ENCODE assay signal across 8 cellular contexts in the genomic region with DNA sequence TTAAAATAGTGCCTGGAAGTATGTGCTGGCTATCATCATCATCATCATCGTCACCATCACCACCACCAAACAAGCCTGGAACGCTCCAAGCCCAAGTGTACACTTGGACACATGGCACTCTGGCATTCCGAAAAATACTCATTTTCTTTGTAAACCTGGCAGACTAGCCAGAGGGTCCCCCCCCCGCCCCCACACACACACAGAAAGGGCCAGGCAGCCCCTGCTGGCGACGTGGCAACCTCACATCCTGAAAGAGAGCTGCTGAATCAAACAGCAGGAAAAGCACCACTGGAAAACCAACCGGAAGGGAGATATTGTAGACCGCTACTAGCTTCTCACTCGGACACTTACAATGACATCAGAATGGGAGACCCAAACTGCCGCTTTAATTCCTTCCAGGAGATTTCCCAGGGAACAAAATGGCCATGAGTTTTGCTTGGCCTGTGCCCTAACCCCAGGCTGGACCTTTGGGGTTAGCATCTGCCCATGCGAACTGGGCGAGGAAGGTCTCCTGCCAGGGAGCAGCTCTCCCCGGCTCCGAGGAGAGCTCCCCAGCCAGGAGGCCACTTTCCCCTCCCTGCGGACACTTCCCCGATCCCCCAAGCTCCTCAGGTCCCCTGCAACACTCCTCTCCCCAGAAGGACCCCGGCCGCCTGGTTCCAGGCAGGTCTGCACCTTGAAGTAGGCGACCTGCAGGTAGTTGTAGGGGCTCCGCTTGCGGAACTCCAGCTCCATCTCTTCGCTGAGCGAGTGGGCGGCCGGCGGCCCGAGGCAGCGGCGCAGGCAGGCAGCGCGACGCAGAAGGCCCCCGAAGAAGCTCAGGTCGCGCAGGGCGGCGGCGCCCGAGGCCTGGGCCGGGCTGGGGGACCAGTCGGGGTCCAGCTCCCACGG. TPM values are rescaled to one million over a fixed set of nuclear protein-coding genes. Genes with fewer than 3 reads are reported as not detected.
DNase-seq lines count a peak whose midpoint lies in the region; ATAC-seq and TF ChIP-seq lines count a peak whose summit lies in the region.

No MANE protein-coding gene starts in this region.

- no peak overlapping the region for H4K91ac ChIP-seq in neuronal stem cell (ENCODE audit: low read depth, low read length, poor library complexity)

- H2BK120ac ChIP-seq in neuronal stem cell (ENCODE audit: low read depth, low read length): no peak overlapping the region

- H3K18ac ChIP-seq in neuronal stem cell (ENCODE audit: low read length): peak overlapping the region; percentile 94

- peak overlapping the region; percentile 69 for H3K4me2 ChIP-seq in neuronal stem cell (ENCODE audit: insufficient read depth, low read length, poor library complexity, severe bottlenecking)

- no peak overlapping the region for H4K8ac ChIP-seq in neuronal stem cell (ENCODE audit: low read depth, low read length)

- peak overlapping the region; percentile 95 for H2BK15ac ChIP-seq in neuronal stem cell (ENCODE audit: low read length)

- H3K14ac ChIP-seq in neuronal stem cell (ENCODE audit: low read length): peak overlapping the region; percentile 100

- in situ Hi-C loops in transverse colon (cut with MboI; ENCODE audit: low pct_ligation_motif_present in 1 of 4, low pct_unique_long_range_greater_than_20kb in 1 of 4, low sequenced_read_pairs in 3 of 4): loop anchor here in 3 of 4 donors (10.0 to 25.0 kb wide), 2 partner anchors 429 to 431 kb away; a partner anchor contains a TSS

- peaks cover 4 to 37% of the 10 kb centered on the region in 2 donors for H3K36me3 ChIP-seq in neuronal stem cell (replicated peaks in 1 of 2; ENCODE audit: control insufficient read depth in 2 of 2, insufficient read depth in 2 of 2, low read length in 2 of 2)
- peaks cover 0 to 10% (median 0%) of the 10 kb centered on the region in 4 donors for H3K36me3 ChIP-seq in transverse colon

- DNase-seq in CD1c-positive myeloid dendritic cell (ENCODE audit: extremely low spot score) (peak; percentile 57), NCI-H524 treated with DMSO at 0.1 percent for 48 hours (lab: John Stamatoyannopoulos, UW) (peak; percentile 13), activated T-cell treated with anti-CD3 and anti-CD28 coated beads for 4 hours (peak; percentile 27), fibroblast of the conjunctiva (ENCODE audit: low read depth) (peak; percentile 70), neuronal stem cell (ENCODE audit: low spot score) (peak; percentile 45), transverse colon (peak; percentile 32)

- peak overlapping the region; percentile 100 for H3K9ac ChIP-seq in neuronal stem cell (ENCODE audit: low read depth, low read length, poor library complexity)

- no peak for TF ChIP-seq EP300 in transverse colon (IDR thresholded peaks at IDR 0.05; ENCODE audit: low read depth)

- H3K79me1 ChIP-seq in neuronal stem cell (ENCODE audit: low read depth, low read length): peaks cover 5% of the 10 kb centered on the region

- ATAC-seq in GM19035 (IDR thresholded peaks at IDR 0.05; ENCODE audit: unreplicated experiment) (peak; percentile 37), HG03342 (IDR thresholded peaks at IDR 0.05; ENCODE audit: unreplicated experiment) (peak; percentile 19)

- H3K4me1 ChIP-seq in neuronal stem cell (ENCODE audit: control insufficient read depth in 2 of 2, insufficient read depth in 1 of 2, low read depth in 1 of 2, low read length in 2 of 2) (peaks cover 4 to 5% of the 10 kb centered on the region in 2 donors), transverse colon (peaks cover 15 to 41% (median 19%) of the 10 kb centered on the region in 4 donors)

- no peaks in the 10 kb centered on the region for H3K9me3 ChIP-seq in neuronal stem cell (replicated peaks in 1 of 2; ENCODE audit: control insufficient read depth in 2 of 2, insufficient read depth in 1 of 2, low read depth in 1 of 2, low read length in 2 of 2)
- no peaks in the 10 kb centered on the region for H3K9me3 ChIP-seq in transverse colon

- H3K27ac ChIP-seq in neuronal stem cell (replicated peaks; ENCODE audit: low read length) (peak overlapping the region; percentile 73), transverse colon (peak overlapping the region; percentile 92 to 95 (median 94))

- H3K27me3 ChIP-seq in neuronal stem cell (ENCODE audit: control insufficient read depth in 3 of 3, insufficient read depth in 3 of 3, low read depth in 1 of 3, low read length in 3 of 3) (no peaks in the 10 kb centered on the region), transverse colon (no peaks in the 10 kb centered on the region)

- H2AFZ ChIP-seq in neuronal stem cell (ENCODE audit: low read length): peak overlapping the region; percentile 92

- intact Hi-C loops in transverse colon (cut with DNase I; ENCODE audit: low total_unique reads): loop anchor here (10.0 kb wide), 1 partner anchor 431 kb away; a partner anchor contains a TSS

- peak overlapping the region; percentile 88 for H2AK5ac ChIP-seq in neuronal stem cell (ENCODE audit: low read depth, low read length)

- H3K23ac ChIP-seq in neuronal stem cell (ENCODE audit: low read depth, low read length, poor library complexity): peak overlapping the region; percentile 99

- TF ChIP-seq CTCF in transverse colon (IDR thresholded peaks at IDR 0.05): peak in 4 of 5 experiments; percentile 20 to 46 (median 40)

- H2BK5ac ChIP-seq in neuronal stem cell (ENCODE audit: low read length): peak overlapping the region; percentile 96

- no peak overlapping the region for H3K4ac ChIP-seq in neuronal stem cell (ENCODE audit: low read length)

- no CpG with 5 or more reads among the region's 42 CpGs for WGBS in neuronal stem cell (ENCODE audit: extremely low coverage in 2 of 2, insufficient read length in 2 of 2, insufficient replicate concordance in 1 of 2), 2 donors
- WGBS in transverse colon (ENCODE audit: low coverage in 1 of 2), 2 donors: 0 to 2% methylated on average over 6 to 34 of the region's 42 CpGs

- H3K4me3 ChIP-seq in neuronal stem cell (ENCODE audit: low read length in 2 of 2) (peak overlapping the region; percentile 94 to 96), transverse colon (peak overlapping the region; percentile 80 to 99 (median 92))

- H2BK12ac ChIP-seq in neuronal stem cell (ENCODE audit: low read length): no peak overlapping the region

- TF ChIP-seq POLR2A in transverse colon (IDR thresholded peaks at IDR 0.05): no peak

RNA-seq across cellular contexts. Expression of a gene that starts 0.8 kb away (rescaled TPM):
- polyA plus RNA-seq in neuronal stem cell (2013, experiment 1 of 2): 50.7 TPM
- polyA plus RNA-seq in neuronal stem cell (2013, experiment 2 of 2): 49.2 TPM
- 10 to 100 TPM in 3 of 4 donors, 1 to 10 TPM in 1; 8.7 to 37.2 (median 10.2) TPM for total RNA-seq in transverse colon

RNA-seq across cellular contexts. Expression of a gene that starts 1.0 kb away (rescaled TPM):
- 3.3 TPM for polyA plus RNA-seq in neuronal stem cell (2013, experiment 1 of 2)
- polyA plus RNA-seq in neuronal stem cell (2013, experiment 2 of 2): 3.4 TPM
- total RNA-seq in transverse colon: 10 to 100 TPM in 1 of 4 donors, 1 to 10 TPM in 3; 4.0 to 81.2 (median 8.1) TPM

RNA-seq across cellular contexts. Expression of a gene that starts 18.7 kb away (rescaled TPM):
- 1.2 TPM for polyA plus RNA-seq in neuronal stem cell (2013, experiment 1 of 2)
- polyA plus RNA-seq in neuronal stem cell (2013, experiment 2 of 2): 1.2 TPM
- total RNA-seq in transverse colon: under 1 TPM in 1 of 4 donors, not detected in 3; 0.37 TPM

RNA-seq across cellular contexts. Expression of a gene that starts 26.0 kb away (rescaled TPM):
- 2.4 TPM for polyA plus RNA-seq in neuronal stem cell (2013, experiment 1 of 2)
- polyA plus RNA-seq in neuronal stem cell (2013, experiment 2 of 2): 2.7 TPM
- under 1 TPM in 1 of 4 donors, not detected in 3; 0.27 TPM for total RNA-seq in transverse colon

RNA-seq across cellular contexts. Expression of a gene that starts 50.8 kb away (rescaled TPM):
- polyA plus RNA-seq in neuronal stem cell (2013, experiment 1 of 2): 3.1 TPM
- polyA plus RNA-seq in neuronal stem cell (2013, experiment 2 of 2): 3.0 TPM
- total RNA-seq in transverse colon: 10 to 100 TPM; 12.5 to 30.7 (median 14.1) TPM

Comparison
In these comparisons a context has a peak if more than half of its experiments do, and no peak if none do; other contexts are left out.
1. Peak in every context shown above with its lines: DNase-seq, ATAC-seq, H3K4me3 ChIP-seq and H3K27ac ChIP-seq.
2. DNase-seq: peak in every context shown above with its lines; median percentile 70 in fibroblast of the conjunctiva; 57 in CD1c-positive myeloid dendritic cell; 45 in neuronal stem cell; 32 in transverse colon; 27 in activated T-cell treated with anti-CD3 and anti-CD28 coated beads for 4 hours; 13 in NCI-H524 treated with DMSO at 0.1 percent for 48 hours.